25 cellular contexts compared by ENCODE assay signal in genomic region chr13:69950160-69950559, GRCh38.
"Had no signal": no experiment of that assay in that cellular context is flagged by ENCODE, and none has a peak within 500 bp of the region (broad histone marks: within the 10 kb centered on the region; RNA-seq: fewer than 3 reads in every experiment).

No MANE protein-coding gene starts in this region.

- FAIRE-seq: small intestine, urothelium cell line had no signal

- H2AFZ ChIP-seq: neural progenitor cell, parathyroid adenoma had no signal

- H3K27ac ChIP-seq: neural progenitor cell, ovary, parathyroid adenoma, psoas muscle, right lobe of liver, sigmoid colon, stomach, thoracic aorta, thyroid gland, tibial nerve, upper lobe of left lung, vagina had no signal

- DNase-seq: natural killer cell; occipital lobe; ovary; posterior cingulate gyrus; psoas muscle; right cardiac atrium; right lobe of liver; sigmoid colon; small intestine; stimulated activated CD4-positive, alpha-beta T cell treated with anti-CD3 and anti-CD28 coated beads, Interleukin-15, amount 100 ng/mL, for 24 hours; stimulated activated CD4-positive, alpha-beta T cell treated with anti-CD3 and anti-CD28 coated beads, Interleukin-2, amount 100 ng/mL, for 24 hours; stimulated activated CD4-positive, alpha-beta T cell treated with anti-CD3 and anti-CD28 coated beads, Interleukin-2, amount 100 ng/mL, for 48 hours; stimulated activated CD4-positive, alpha-beta T cell treated with anti-CD3 and anti-CD28 coated beads, Interleukin-4, amount 100 ng/mL, for 24 hours; stimulated activated naive B cell treated with anti-CD40 and anti-IgM and Interleukin-4, amounts not matched to agents 10 μg/mL and 1 μg/mL and 100 μg/mL, for 72 hours; stimulated activated naive CD4-positive, alpha-beta T cell treated with Interleukin-2 at 50 U/mL for 16 hours; stomach; thyroid gland; trophoblast cell; upper lobe of left lung had no signal

- H3K79me2 ChIP-seq: parathyroid adenoma had no signal

- H3K4me3 ChIP-seq: neural progenitor cell, ovary, psoas muscle, right lobe of liver, sigmoid colon, stomach, thoracic aorta, thyroid gland, tibial nerve, upper lobe of left lung, vagina had no signal

- H3K4me1 ChIP-seq: neural progenitor cell, parathyroid adenoma, psoas muscle, right lobe of liver, sigmoid colon, stomach, tibial nerve, upper lobe of left lung, vagina had no signal

- H3K36me3 ChIP-seq: neural progenitor cell, ovary, right lobe of liver, sigmoid colon, stomach, thoracic aorta, thyroid gland, tibial nerve, upper lobe of left lung, vagina had no signal

- H3K27me3 ChIP-seq: neural progenitor cell, right lobe of liver, sigmoid colon, stomach, thyroid gland, tibial nerve, upper lobe of left lung, vagina had no signal

- H3K9ac ChIP-seq: neural progenitor cell, parathyroid adenoma had no signal

- H3K4me2 ChIP-seq: neural progenitor cell had no signal

- H3K9me3 ChIP-seq: ovary, psoas muscle, right lobe of liver, sigmoid colon, stomach, thoracic aorta, thyroid gland, tibial nerve, upper lobe of left lung, vagina had no signal
